In genomic region chr2:159065891-159066290, GRCh38 we compare ENCODE assay signal across 17 cellular contexts.
A peak's percentile ranks its signal among the peaks of the same experiment; 100 is the strongest.
DNase-seq lines count a peak whose midpoint lies in the region; ATAC-seq, FAIRE-seq and TF ChIP-seq lines count a peak whose summit lies in the region.
"Had no signal": no experiment of that assay in that cellular context is flagged by ENCODE, and none has a peak within 500 bp of the region (broad histone marks: within the 10 kb centered on the region; RNA-seq: fewer than 3 reads in every experiment).

No MANE protein-coding gene starts in this region.

- in situ Hi-C loops in gastrocnemius medialis (cut with MboI; ENCODE audit: low sequenced_read_pairs in 4 of 4) = no loop called here

- H3K9ac ChIP-seq in endodermal cell (ENCODE audit: extremely low read depth, low read length, poor library complexity, severe bottlenecking) = no peak overlapping the region

- H3K27me3 ChIP-seq in PC-9 (ENCODE audit: insufficient read depth, low read depth) = no peaks in the 10 kb centered on the region
- H3K27me3 ChIP-seq in endodermal cell (ENCODE audit: control insufficient read depth, insufficient read depth, low read length, poor library complexity, severe bottlenecking) = no peaks in the 10 kb centered on the region
- no peaks in the 10 kb centered on the region for H3K27me3 ChIP-seq in pancreas
- H3K27me3 ChIP-seq in gastrocnemius medialis = no peaks in the 10 kb centered on the region
- H3K27me3 ChIP-seq: brain microvascular endothelial cell had no signal

- FAIRE-seq in pancreas (lab: Jason Lieb, UNC) = no peak

- no peaks in the 10 kb centered on the region for H4K20me1 ChIP-seq in PC-9 (ENCODE audit: insufficient read depth)

- TF ChIP-seq POLR2A in gastrocnemius medialis (IDR thresholded peaks at IDR 0.05) = no peak

- intact Hi-C loops in PC-9 (cut with micrococcal nuclease; ENCODE audit: unreplicated experiment) (no loop called here), pancreas (cut with DNase I) (no loop called here), gastrocnemius medialis (cut with DNase I; ENCODE audit: low total_unique reads) (no loop called here)

- no peaks in the 10 kb centered on the region for H3K27me3 Mint-ChIP-seq in endodermal cell (ENCODE audit: insufficient read depth)
- no peaks in the 10 kb centered on the region for H3K27me3 Mint-ChIP-seq in neural crest cell (ENCODE audit: low read depth)
- H3K27me3 Mint-ChIP-seq in activated T-cell treated with anti-CD3 and anti-CD28 coated beads, Interleukin-2, amount 50 U/mL, for 4 hours (ENCODE audit: low read depth) = no peaks in the 10 kb centered on the region
- H3K27me3 Mint-ChIP-seq: activated naive CD8-positive, alpha-beta T cell treated with anti-CD3 and anti-CD28 coated beads for 36 hours; naive thymus-derived CD8-positive, alpha-beta T cell had no signal

- H3K36me3 ChIP-seq in PC-9 (ENCODE audit: low read depth) (no peaks in the 10 kb centered on the region; the same call in 1 of the 2 replicates), endodermal cell (ENCODE audit: control insufficient read depth, insufficient read depth, low read length) (peaks cover 52% of the 10 kb centered on the region), pancreas (no peaks in the 10 kb centered on the region), gastrocnemius medialis (no peaks in the 10 kb centered on the region)
- H3K36me3 ChIP-seq: prostate gland had no signal

- H3F3A ChIP-seq in PC-9 (ENCODE audit: insufficient read depth, low read depth) = peaks cover 3% of the 10 kb centered on the region; the same call in 1 of the 2 replicates

- DNase-seq in PC-9 = no peak
- DNase-seq in endodermal cell = no peak
- DNase-seq in neural crest cell (ENCODE audit: low read depth, low spot score) = no peak
- no peak for DNase-seq in activated CD8-positive, alpha-beta memory T cell treated with anti-CD3 and anti-CD28 coated beads, Interleukin-2, amount 50 U/mL, for 4 hours
- no peak for DNase-seq in pancreas
- DNase-seq in activated T-cell treated with anti-CD3 and anti-CD28 coated beads, Interleukin-2, amount 50 U/mL, for 4 hours = no peak
- DNase-seq in gastrocnemius medialis = no peak
- DNase-seq: ACHN; activated CD4-positive, CD25-positive, alpha-beta regulatory T cell; activated naive CD8-positive, alpha-beta T cell treated with anti-CD3 and anti-CD28 coated beads for 36 hours; brain microvascular endothelial cell; C1 segment of cervical spinal cord; naive thymus-derived CD8-positive, alpha-beta T cell; stimulated activated CD4-positive, alpha-beta T cell treated with anti-CD3 and anti-CD28 coated beads, Interleukin-4, amount 100 ng/mL, for 4 hours had no signal

- no peak overlapping the region for H2AFZ ChIP-seq in PC-9

- ATAC-seq in pancreas = no peak
- ATAC-seq in activated T-cell treated with anti-CD3 and anti-CD28 coated beads, Interleukin-2, amount 50 U/mL, for 4 hours = no peak
- ATAC-seq in gastrocnemius medialis = no peak
- ATAC-seq: naive thymus-derived CD8-positive, alpha-beta T cell had no signal

- CTCF ChIA-PET in PC-9 (lab: Charles Lee) = no interaction called here

- H3K27ac ChIP-seq in C4-2B (peak overlapping the region; percentile 83), PC-9 (peak overlapping the region; percentile 54; the same call in 1 of the 2 replicates), endodermal cell (ENCODE audit: low read depth, low read length) (no peak overlapping the region), pancreas (no peak overlapping the region), gastrocnemius medialis (no peak overlapping the region)

- peaks cover 7% of the 10 kb centered on the region; the same call in 1 of the 2 replicates for H3K79me2 ChIP-seq in PC-9 (ENCODE audit: low read depth)

- TF ChIP-seq CTCF in C4-2B (conservative IDR thresholded peaks at IDR 0.05) (no peak), PC-9 (conservative IDR thresholded peaks at IDR 0.05) (no peak), endodermal cell (conservative IDR thresholded peaks at IDR 0.05) (no peak), neural crest cell (conservative IDR thresholded peaks at IDR 0.05) (no peak), pancreas (IDR thresholded peaks at IDR 0.05) (no peak), gastrocnemius medialis (IDR thresholded peaks at IDR 0.05 in 4 of 5, conservative IDR thresholded peaks at IDR 0.05 in 1 of 5) (no peak)

- H3K4me1 ChIP-seq in PC-9 (replicated peaks; ENCODE audit: insufficient read depth) (peaks cover 33% of the 10 kb centered on the region), endodermal cell (ENCODE audit: control insufficient read depth, insufficient read depth, low read length) (peaks cover 17% of the 10 kb centered on the region), pancreas (peaks cover 6 to 24% (median 20%) of the 10 kb centered on the region in 3 donors), gastrocnemius medialis (peaks cover 0 to 13% of the 10 kb centered on the region in 2 donors)

- H3K4me3 Mint-ChIP-seq in endodermal cell = no peak overlapping the region
- H3K4me3 Mint-ChIP-seq in neural crest cell = no peak overlapping the region
- no peak overlapping the region for H3K4me3 Mint-ChIP-seq in activated T-cell treated with anti-CD3 and anti-CD28 coated beads, Interleukin-2, amount 50 U/mL, for 4 hours
- H3K4me3 Mint-ChIP-seq: activated naive CD8-positive, alpha-beta T cell treated with anti-CD3 and anti-CD28 coated beads for 36 hours; activated T-helper 1 cell treated with anti-CD3 and anti-CD28 coated beads, Interleukin-12 subunit alpha, Interleukin-12 subunit beta, Interleukin-2, Interleukin-4 antibody, amounts not matched to agents 30 ng/mL and 10 ng/mL and 1 ng/mL, durations not matched to agents 14 hours and 24 hours and 36 hours; naive thymus-derived CD8-positive, alpha-beta T cell had no signal

- H3K27ac Mint-ChIP-seq in endodermal cell = peak overlapping the region; percentile 5
- peak overlapping the region; percentile 31 for H3K27ac Mint-ChIP-seq in neural crest cell (ENCODE audit: unreplicated experiment)
- H3K27ac Mint-ChIP-seq: activated naive CD8-positive, alpha-beta T cell treated with anti-CD3 and anti-CD28 coated beads for 36 hours; activated T-helper 1 cell treated with anti-CD3 and anti-CD28 coated beads, Interleukin-12 subunit alpha, Interleukin-12 subunit beta, Interleukin-2, Interleukin-4 antibody, amounts not matched to agents 30 ng/mL and 10 ng/mL and 1 ng/mL, durations not matched to agents 14 hours and 24 hours and 36 hours had no signal

- WGBS in endodermal cell (ENCODE audit: insufficient coverage in 1 of 2, insufficient read length in 1 of 2), 2 experiments = 85 to 86% methylated on average over 2 to 4 of the region's 4 CpGs
- 84 to 87% methylated on average over 4 of the region's 4 CpGs for WGBS in pancreas, 2 donors

- POLR2A ChIA-PET in PC-9 (lab: Charles Lee; ENCODE audit: unreplicated experiment) = no interaction called here

- peaks cover 36% of the 10 kb centered on the region for H3K4me1 Mint-ChIP-seq in endodermal cell
- peaks cover 45% of the 10 kb centered on the region for H3K4me1 Mint-ChIP-seq in neural crest cell
- no peaks in the 10 kb centered on the region for H3K4me1 Mint-ChIP-seq in activated T-cell treated with anti-CD3 and anti-CD28 coated beads, Interleukin-2, amount 50 U/mL, for 4 hours (ENCODE audit: low read depth)
- H3K4me1 Mint-ChIP-seq: activated naive CD8-positive, alpha-beta T cell treated with anti-CD3 and anti-CD28 coated beads for 36 hours; naive thymus-derived CD8-positive, alpha-beta T cell had no signal

- H3K9me2 ChIP-seq in PC-9 (ENCODE audit: insufficient read depth) = no peaks in the 10 kb centered on the region

- H3K4me3 ChIP-seq in PC-9 = no peak overlapping the region
- H3K4me3 ChIP-seq in endodermal cell (ENCODE audit: low read length) = peak overlapping the region; percentile 57
- H3K4me3 ChIP-seq in pancreas = no peak overlapping the region
- no peak overlapping the region for H3K4me3 ChIP-seq in gastrocnemius medialis
- H3K4me3 ChIP-seq: prostate gland had no signal

- no peak overlapping the region for H3K4me2 ChIP-seq in PC-9

- no TSS peak for BruUV-seq in PC-9 (replicated peaks; lab: Mats Ljungman, UMichigan)

- H3K9me3 Mint-ChIP-seq in endodermal cell (no peaks in the 10 kb centered on the region), neural crest cell (no peaks in the 10 kb centered on the region)
- H3K9me3 Mint-ChIP-seq in activated T-cell treated with anti-CD3 and anti-CD28 coated beads, Interleukin-2, amount 50 U/mL, for 4 hours = no peaks in the 10 kb centered on the region
- H3K9me3 Mint-ChIP-seq: activated naive CD8-positive, alpha-beta T cell treated with anti-CD3 and anti-CD28 coated beads for 36 hours; activated T-helper 1 cell treated with anti-CD3 and anti-CD28 coated beads, Interleukin-12 subunit alpha, Interleukin-12 subunit beta, Interleukin-2, Interleukin-4 antibody, amounts not matched to agents 30 ng/mL and 10 ng/mL and 1 ng/mL, durations not matched to agents 14 hours and 24 hours and 36 hours; naive thymus-derived CD8-positive, alpha-beta T cell had no signal

- no peaks in the 10 kb centered on the region for H3K36me3 Mint-ChIP-seq in endodermal cell (ENCODE audit: low read depth)
- no peaks in the 10 kb centered on the region for H3K36me3 Mint-ChIP-seq in neural crest cell (ENCODE audit: low read depth)
- no peaks in the 10 kb centered on the region for H3K36me3 Mint-ChIP-seq in activated T-cell treated with anti-CD3 and anti-CD28 coated beads, Interleukin-2, amount 50 U/mL, for 4 hours (ENCODE audit: insufficient read depth)
- H3K36me3 Mint-ChIP-seq: activated naive CD8-positive, alpha-beta T cell treated with anti-CD3 and anti-CD28 coated beads for 36 hours; naive thymus-derived CD8-positive, alpha-beta T cell had no signal

- H3K9me3 ChIP-seq in PC-9 (ENCODE audit: insufficient read depth, low read depth) = no peaks in the 10 kb centered on the region
- H3K9me3 ChIP-seq in endodermal cell (ENCODE audit: control insufficient read depth, low read length) = no peaks in the 10 kb centered on the region
- H3K9me3 ChIP-seq in pancreas = no peaks in the 10 kb centered on the region
- no peaks in the 10 kb centered on the region for H3K9me3 ChIP-seq in gastrocnemius medialis
- H3K9me3 ChIP-seq: prostate gland had no signal

Comparison
In these comparisons a context has a peak if more than half of its experiments do, and no peak if none do; other contexts are left out.
1. H3K27ac ChIP-seq: peak in C4-2B (single experiment) and PC-9 (single experiment); none in endodermal cell (single experiment), pancreas (0 of 4) and gastrocnemius medialis (0 of 4).